1 cellular context compared by ENCODE assay signal in genomic region chr1:217721692-217722091, GRCh38.
TF ChIP-seq lines count a peak whose summit lies in the region.

No MANE protein-coding gene starts in this region.

TF ChIP-seq in SK-N-SH treated with all-trans-retinoic acid at 6 μM for 48 hours, 23 proteins besides CTCF, POLR2A, EP300 and RAD21 (continued from another document):
- TF ChIP-seq OSR1 (CRISPR knock-in tag; IDR thresholded peaks at IDR 0.05) = no peak
- TF ChIP-seq TOX (CRISPR knock-in tag; IDR thresholded peaks at IDR 0.05; ENCODE audit: borderline replicate concordance) = no peak
- no peak for TF ChIP-seq ZNF8 (CRISPR knock-in tag; IDR thresholded peaks at IDR 0.05)
- TF ChIP-seq ISL1 (CRISPR knock-in tag; IDR thresholded peaks at IDR 0.05) = no peak
- no peak for TF ChIP-seq SNAI2 (CRISPR knock-in tag; IDR thresholded peaks at IDR 0.05)
- no peak for TF ChIP-seq BACH2 (CRISPR knock-in tag; IDR thresholded peaks at IDR 0.05; ENCODE audit: borderline replicate concordance)
- TF ChIP-seq ZNF565 (CRISPR knock-in tag; conservative IDR thresholded peaks at IDR 0.05; ENCODE audit: low read depth) = no peak
- TF ChIP-seq RARB (CRISPR knock-in tag; IDR thresholded peaks at IDR 0.05) = no peak
- TF ChIP-seq ZC3H10 (CRISPR knock-in tag; IDR thresholded peaks at IDR 0.05) = no peak
- no peak for TF ChIP-seq TSHZ2 (CRISPR knock-in tag; IDR thresholded peaks at IDR 0.05)
- TF ChIP-seq POU6F1 (CRISPR knock-in tag; IDR thresholded peaks at IDR 0.05; ENCODE audit: borderline replicate concordance, low read depth) = no peak
- TF ChIP-seq TCF4 (CRISPR knock-in tag; IDR thresholded peaks at IDR 0.05; ENCODE audit: borderline replicate concordance) = no peak
- TF ChIP-seq CSRNP3 (CRISPR knock-in tag; IDR thresholded peaks at IDR 0.05) = no peak
- TF ChIP-seq CSDC2 (CRISPR knock-in tag; IDR thresholded peaks at IDR 0.05) = no peak
